10 cellular contexts compared by ENCODE assay signal in the genomic region with DNA sequence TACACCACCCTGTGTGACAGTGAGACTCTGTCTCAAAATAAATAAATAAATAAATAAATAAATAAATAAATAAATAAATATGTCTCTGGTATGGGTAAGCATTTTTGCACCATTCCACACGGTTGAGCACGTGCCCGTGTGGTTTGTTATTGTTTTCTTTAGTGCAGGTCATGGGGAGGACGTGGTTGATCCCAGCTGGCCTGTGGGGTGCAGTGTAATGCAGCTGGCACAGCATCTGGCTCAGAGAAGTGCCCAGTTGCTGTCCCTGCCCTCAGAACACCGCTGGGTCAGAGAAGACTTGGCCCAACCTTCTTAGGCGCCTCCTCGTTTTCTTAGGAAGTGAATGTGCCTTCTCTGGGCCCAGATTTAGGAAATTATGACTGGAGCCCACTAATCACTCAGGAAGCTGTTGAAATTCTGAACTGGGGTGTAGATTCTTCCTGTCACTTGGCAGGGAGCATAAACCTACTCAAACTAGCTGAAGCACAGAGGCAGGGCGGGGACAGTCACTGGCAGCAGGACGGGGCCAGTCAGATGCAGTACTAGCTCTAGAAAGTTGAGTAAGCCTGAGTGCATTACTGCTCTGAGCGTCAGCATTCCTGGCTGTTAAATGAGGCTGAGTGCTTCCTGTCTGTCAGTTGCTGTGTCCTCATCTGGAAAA.
DNase-seq lines count a peak whose midpoint lies in the region; ATAC-seq, FAIRE-seq and TF ChIP-seq lines count a peak whose summit lies in the region.
"Had no signal": no experiment of that assay in that cellular context is flagged by ENCODE, and none has a peak within 500 bp of the region (broad histone marks: within the 10 kb centered on the region; RNA-seq: fewer than 3 reads in every experiment).

No MANE protein-coding gene starts in this region.

- no peak overlapping the region for H3K4me3 Mint-ChIP-seq in activated naive CD4-positive, alpha-beta T cell treated with anti-CD3 and anti-CD28 coated beads, Interleukin-2, amount 10 ng/mL, durations not matched to agents 7 days and 5 days

- whole genome bisulfite sequencing in thyroid gland, 2 donors: 4 to 11% methylated on average over 10 of the region's 10 CpGs

- FAIRE-seq in urothelium cell line (lab: Jason Lieb, UNC): no peak
- FAIRE-seq: frontal cortex had no signal

- no peaks in the 10 kb centered on the region for H3K9me3 ChIP-seq in thyroid gland

- H3K4me3 ChIP-seq in kidney epithelial cell (ENCODE audit: low read depth, low read length) (no peak overlapping the region), thyroid gland (replicated peaks in 1 of 3) (no peak overlapping the region)
- H3K4me3 ChIP-seq: SK-N-MC had no signal

- intact Hi-C loops in thyroid gland (cut with DNase I): loop anchor here (5.0 kb wide), 1 partner anchor 110 kb away; no protein-coding TSS in a partner anchor

- H3K4me1 Mint-ChIP-seq in activated naive CD4-positive, alpha-beta T cell treated with anti-CD3 and anti-CD28 coated beads, Interleukin-2, amount 10 ng/mL, durations not matched to agents 7 days and 5 days: peaks cover 15% of the 10 kb centered on the region

- H3K27me3 ChIP-seq in kidney epithelial cell (ENCODE audit: control insufficient read depth, insufficient read depth, low read length) (no peaks in the 10 kb centered on the region), thyroid gland (no peaks in the 10 kb centered on the region)

- no peak for TF ChIP-seq POLR2A in thyroid gland (IDR thresholded peaks at IDR 0.05)

- CTCF ChIA-PET in activated naive CD4-positive, alpha-beta T cell treated with anti-CD3 and anti-CD28 coated beads, Interleukin-2, amount 10 ng/mL, durations not matched to agents 7 days and 5 days (lab: Charles Lee): interaction anchor here (0.7 to 1.0 kb wide), 2 partner anchors 113 to 779 kb away, joined by 3 to 4 read pairs; no protein-coding TSS in a partner anchor

- ATAC-seq in GM21423 (IDR thresholded peaks at IDR 0.05; ENCODE audit: unreplicated experiment): no peak
- no peak for ATAC-seq in HG02759 (IDR thresholded peaks at IDR 0.05; ENCODE audit: unreplicated experiment)

- H3K27ac Mint-ChIP-seq in activated naive CD4-positive, alpha-beta T cell treated with anti-CD3 and anti-CD28 coated beads, Interleukin-2, amount 10 ng/mL, durations not matched to agents 7 days and 5 days: no peak overlapping the region

- no peak for TF ChIP-seq CTCF in kidney epithelial cell (IDR thresholded peaks at IDR 0.05; ENCODE audit: insufficient read depth, low read length, poor library complexity, severe bottlenecking)
- no peak for TF ChIP-seq CTCF in thyroid gland (IDR thresholded peaks at IDR 0.05)

- no peaks in the 10 kb centered on the region for H3K36me3 Mint-ChIP-seq in activated naive CD4-positive, alpha-beta T cell treated with anti-CD3 and anti-CD28 coated beads, Interleukin-2, amount 10 ng/mL, durations not matched to agents 7 days and 5 days

- H3K27ac ChIP-seq in thyroid gland: peak overlapping the region; percentile 83 to 98 (median 97)
- H3K27ac ChIP-seq: SK-N-MC had no signal

- DNase-seq in HPDE6-E6E7 (ENCODE audit: extremely low spot score) (peak; percentile 48), astrocyte of the hippocampus (ENCODE audit: low read depth, low spot score) (peak; percentile 68), kidney epithelial cell (ENCODE audit: low read depth) (peak; percentile 44), thyroid gland (peak; percentile 91 to 93), urothelium cell line (ENCODE audit: low spot score) (no peak)
- no peak for DNase-seq in activated naive CD4-positive, alpha-beta T cell treated with anti-CD3 and anti-CD28 coated beads, Interleukin-2, amount 10 ng/mL, durations not matched to agents 7 days and 5 days

- H3K36me3 ChIP-seq in kidney epithelial cell (ENCODE audit: control insufficient read depth, insufficient read depth, low read length) (no peaks in the 10 kb centered on the region), thyroid gland (no peaks in the 10 kb centered on the region)

- peaks cover 39 to 63% of the 10 kb centered on the region in 2 donors for H3K4me1 ChIP-seq in thyroid gland

- no peaks in the 10 kb centered on the region for H3K27me3 Mint-ChIP-seq in activated naive CD4-positive, alpha-beta T cell treated with anti-CD3 and anti-CD28 coated beads, Interleukin-2, amount 10 ng/mL, durations not matched to agents 7 days and 5 days

- no peaks in the 10 kb centered on the region for H3K9me3 Mint-ChIP-seq in activated naive CD4-positive, alpha-beta T cell treated with anti-CD3 and anti-CD28 coated beads, Interleukin-2, amount 10 ng/mL, durations not matched to agents 7 days and 5 days

Comparison
In these comparisons a context has a peak if more than half of its experiments do, and no peak if none do; other contexts are left out.
1. DNase-seq: peak in HPDE6-E6E7 (single experiment), astrocyte of the hippocampus (single experiment), kidney epithelial cell (single experiment) and thyroid gland (2 of 2); none in activated naive CD4-positive, alpha-beta T cell treated with anti-CD3 and anti-CD28 coated beads, Interleukin-2, amount 10 ng/mL, durations not matched to agents 7 days and 5 days (single experiment) and urothelium cell line (single experiment).